ENCODE assay signal across 7 cellular contexts in genomic region chr12:67649165-67650126, GRCh38. TPM values are rescaled to one million over a fixed set of nuclear protein-coding genes. Genes with fewer than 3 reads are reported as not detected.
DNase-seq lines count a peak whose midpoint lies in the region; ATAC-seq and TF ChIP-seq lines count a peak whose summit lies in the region.

No MANE protein-coding gene starts in this region.

- DNase-seq in HEK293T (ENCODE audit: extremely low spot score), result peak; percentile 33
- DNase-seq in NCI-H774 (lab: John Stamatoyannopoulos, UW), result peak; percentile 41
- peak; percentile 20 for DNase-seq in activated gamma-delta T cell treated with anti-CD3 and anti-CD28 coated beads, Interleukin-2, amount 50 U/mL, for 16 hours (ENCODE audit: low read depth)
- peak in 36 of 42 donors; percentile 9 to 68 (median 32) for DNase-seq in head of caudate nucleus
- DNase-seq in prostate gland (ENCODE audit: low spot score), result peak; percentile 20
- no peak for DNase-seq in SIG-M5 (lab: John Stamatoyannopoulos, UW)

- peak overlapping the region; percentile 86 to 98 for H3K4me3 ChIP-seq in prostate gland

- no peak for TF ChIP-seq CTCF in prostate gland (IDR thresholded peaks at IDR 0.05)

- H3K36me3 ChIP-seq in prostate gland, result no peaks in the 10 kb centered on the region

- H3K4me1 ChIP-seq in prostate gland (replicated peaks), result peaks cover 3% of the 10 kb centered on the region

- TF ChIP-seq POLR2A in GM18505 (IDR thresholded peaks at IDR 0.05; ENCODE audit: borderline replicate concordance, extremely low read depth, insufficient read depth, insufficient read length) (peak; percentile 17), prostate gland (IDR thresholded peaks at IDR 0.05) (no peak)

- no peaks in the 10 kb centered on the region for H3K9me3 ChIP-seq in prostate gland

- H3K27me3 ChIP-seq in prostate gland (replicated peaks; ENCODE audit: insufficient read depth), result no peaks in the 10 kb centered on the region

- peak; percentile 31 for ATAC-seq in GM18505 (IDR thresholded peaks at IDR 0.05; ENCODE audit: unreplicated experiment)

- under 1% methylated on average over 62 of the region's 112 CpGs for WGBS in prostate gland

- intact Hi-C loops in head of caudate nucleus (cut with DNase I) (loop anchor here (10.0 kb wide), 1 partner anchor 205 kb away; no protein-coding TSS in a partner anchor), prostate gland (cut with DNase I) (loop anchor here (2.0 to 10.0 kb wide), 6 partner anchors 175 to 388 kb away; no protein-coding TSS in a partner anchor)

- POLR2A ChIA-PET in HEK293T (lab: Yijun Ruan, JAX), result interaction anchor here (1.0 kb wide), 2 partner anchors 11 to 291 kb away, joined by 3 read pairs; no protein-coding TSS in a partner anchor

- CTCF ChIA-PET in HEK293T (lab: Yijun Ruan, JAX), result no interaction called here

- peak overlapping the region; percentile 87 to 90 for H3K27ac ChIP-seq in prostate gland

TF ChIP-seq in HEK293T, 16 proteins besides CTCF, POLR2A, EP300 and RAD21:
- TF ChIP-seq ARNT (IDR thresholded peaks at IDR 0.05), result no peak
- TF ChIP-seq ELF4 (IDR thresholded peaks at IDR 0.05), result no peak
- no peak for TF ChIP-seq BHLHE40 (IDR thresholded peaks at IDR 0.05; ENCODE audit: borderline replicate concordance)
- no peak for TF ChIP-seq HDGF (IDR thresholded peaks at IDR 0.05; ENCODE audit: borderline replicate concordance)
- no peak for TF ChIP-seq L3MBTL2 (conservative IDR thresholded peaks at IDR 0.05)
- TF ChIP-seq, protein P1, sequence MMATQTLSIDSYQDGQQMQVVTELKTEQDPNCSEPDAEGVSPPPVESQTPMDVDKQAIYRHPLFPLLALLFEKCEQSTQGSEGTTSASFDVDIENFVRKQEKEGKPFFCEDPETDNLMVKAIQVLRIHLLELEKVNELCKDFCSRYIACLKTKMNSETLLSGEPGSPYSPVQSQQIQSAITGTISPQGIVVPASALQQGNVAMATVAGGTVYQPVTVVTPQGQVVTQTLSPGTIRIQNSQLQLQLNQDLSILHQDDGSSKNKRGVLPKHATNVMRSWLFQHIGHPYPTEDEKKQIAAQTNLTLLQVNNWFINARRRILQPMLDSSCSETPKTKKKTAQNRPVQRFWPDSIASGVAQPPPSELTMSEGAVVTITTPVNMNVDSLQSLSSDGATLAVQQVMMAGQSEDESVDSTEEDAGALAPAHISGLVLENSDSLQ (IDR thresholded peaks at IDR 0.05), result no peak
- no peak for TF ChIP-seq CTBP1 (IDR thresholded peaks at IDR 0.05; ENCODE audit: borderline replicate concordance)
- TF ChIP-seq SUZ12 (IDR thresholded peaks at IDR 0.05), result no peak
- no peak for TF ChIP-seq FOXA1 (IDR thresholded peaks at IDR 0.05)
- TF ChIP-seq FOXM1 (IDR thresholded peaks at IDR 0.05; ENCODE audit: borderline replicate concordance), result no peak
- TF ChIP-seq LEF1 (IDR thresholded peaks at IDR 0.05; ENCODE audit: borderline replicate concordance), result no peak
- no peak for TF ChIP-seq ZNF384 (IDR thresholded peaks at IDR 0.05)
- TF ChIP-seq FOXK2 (IDR thresholded peaks at IDR 0.05), result no peak
- TF ChIP-seq TARDBP (IDR thresholded peaks at IDR 0.05), result no peak

RNA-seq across cellular contexts. Expression of gene DYRK2, which starts 0.9 kb away (rescaled TPM):
- 10 to 100 TPM; 16.7 to 31.9 TPM for total RNA-seq in prostate gland
